9 cellular contexts compared by ENCODE assay signal in genomic region chr13:113491982-113492381, GRCh38. TPM values are rescaled to one million over a fixed set of nuclear protein-coding genes. Genes with fewer than 3 reads are reported as not detected.
A peak's percentile ranks its signal among the peaks of the same experiment; 100 is the strongest.
DNase-seq lines count a peak whose midpoint lies in the region; ATAC-seq and TF ChIP-seq lines count a peak whose summit lies in the region.
"Had no signal": no experiment of that assay in that cellular context is flagged by ENCODE, and none has a peak within 500 bp of the region (broad histone marks: within the 10 kb centered on the region; RNA-seq: fewer than 3 reads in every experiment).

No MANE protein-coding gene starts in this region.

- ATAC-seq in GM19463 (IDR thresholded peaks at IDR 0.05; ENCODE audit: unreplicated experiment) = no peak

- no peaks in the 10 kb centered on the region for H3K27me3 ChIP-seq in iPS-20b (ENCODE audit: insufficient read depth, low read length)
- no peaks in the 10 kb centered on the region for H3K27me3 ChIP-seq in stomach
- H3K27me3 ChIP-seq: Peyer's patch had no signal

- H3K27ac Mint-ChIP-seq in T-helper 2 cell treated with Interferon-gamma antibody and Interleukin-4, amounts not matched to agents 5 μg/mL and 100 μg/mL, for 36 hours = peak overlapping the region; percentile 73
- H3K27ac Mint-ChIP-seq in activated naive CD8-positive, alpha-beta T cell = peak overlapping the region; percentile 64

- peak overlapping the region; percentile 84; the same call in 1 of the 2 replicates for H3K9ac ChIP-seq in iPS-20b (ENCODE audit: low read depth, low read length)

- H3K27ac ChIP-seq in iPS-20b (ENCODE audit: low read length) = no peak overlapping the region
- H3K27ac ChIP-seq in stomach = peak overlapping the region; percentile 1 to 96 (median 94)

- no peak for TF ChIP-seq CTCF in stomach (IDR thresholded peaks at IDR 0.05)

- TF ChIP-seq POLR2A in stomach (IDR thresholded peaks at IDR 0.05) = no peak

- intact Hi-C loops in stomach (cut with DNase I; ENCODE audit: low total_unique reads) = no loop called here

- H3K9me3 Mint-ChIP-seq in T-helper 2 cell treated with Interferon-gamma antibody and Interleukin-4, amounts not matched to agents 5 μg/mL and 100 μg/mL, for 36 hours = no peaks in the 10 kb centered on the region
- H3K9me3 Mint-ChIP-seq in activated naive CD8-positive, alpha-beta T cell (ENCODE audit: low read depth) = no peaks in the 10 kb centered on the region

- peaks cover 14% of the 10 kb centered on the region for H3K36me3 Mint-ChIP-seq in T-helper 2 cell treated with Interferon-gamma antibody and Interleukin-4, amounts not matched to agents 5 μg/mL and 100 μg/mL, for 36 hours (ENCODE audit: low read depth)
- peaks cover 8% of the 10 kb centered on the region for H3K36me3 Mint-ChIP-seq in activated naive CD8-positive, alpha-beta T cell

- no peak for TF ChIP-seq EP300 in stomach (IDR thresholded peaks at IDR 0.05)

- H3K36me3 ChIP-seq in iPS-20b (ENCODE audit: insufficient read depth, low read depth, low read length) (peaks cover 13% of the 10 kb centered on the region), stomach (peaks cover 7 to 21% (median 19%) of the 10 kb centered on the region in 4 donors)

- H3K4me1 Mint-ChIP-seq in T-helper 2 cell treated with Interferon-gamma antibody and Interleukin-4, amounts not matched to agents 5 μg/mL and 100 μg/mL, for 36 hours (ENCODE audit: low read depth) = peaks cover 52% of the 10 kb centered on the region
- peaks cover 74% of the 10 kb centered on the region for H3K4me1 Mint-ChIP-seq in activated naive CD8-positive, alpha-beta T cell (ENCODE audit: low read depth)

- DNase-seq in T-helper 2 cell treated with Interferon-gamma antibody and Interleukin-4, amounts not matched to agents 5 μg/mL and 100 μg/mL, for 36 hours (ENCODE audit: low spot score) = no peak
- DNase-seq in T-helper 2 cell (no peak), stomach (no peak), germinal center (ENCODE audit: low spot score) (no peak), NCI-H1694 (lab: John Stamatoyannopoulos, UW) (no peak)
- DNase-seq: Peyer's patch had no signal

- WGBS in stomach, 5 donors = 64 to 83% (median 71%) methylated on average over 9 of the region's 9 CpGs

- H3K4me3 ChIP-seq in iPS-20b (ENCODE audit: low read length) (peak overlapping the region; percentile 96), stomach (peak overlapping the region; percentile 87 to 97 (median 90))

- H3K4me1 ChIP-seq in iPS-20b (ENCODE audit: insufficient read depth, low read length) (peaks cover 21% of the 10 kb centered on the region), stomach (peaks cover 56 to 81% (median 68%) of the 10 kb centered on the region in 4 donors)

- no peaks in the 10 kb centered on the region for H3K27me3 Mint-ChIP-seq in T-helper 2 cell treated with Interferon-gamma antibody and Interleukin-4, amounts not matched to agents 5 μg/mL and 100 μg/mL, for 36 hours (ENCODE audit: low read depth)
- no peaks in the 10 kb centered on the region for H3K27me3 Mint-ChIP-seq in activated naive CD8-positive, alpha-beta T cell

- H3K9me3 ChIP-seq in iPS-20b (ENCODE audit: insufficient read depth, low read depth, low read length) = no peaks in the 10 kb centered on the region
- no peaks in the 10 kb centered on the region for H3K9me3 ChIP-seq in stomach
- H3K9me3 ChIP-seq: Peyer's patch had no signal

- peak overlapping the region; percentile 83 for H3K4me3 Mint-ChIP-seq in T-helper 2 cell treated with Interferon-gamma antibody and Interleukin-4, amounts not matched to agents 5 μg/mL and 100 μg/mL, for 36 hours
- peak overlapping the region; percentile 83 for H3K4me3 Mint-ChIP-seq in activated naive CD8-positive, alpha-beta T cell

RNA-seq across cellular contexts. Expression of gene DCUN1D2, which starts 1.5 kb away (rescaled TPM):
- 10 to 100 TPM; 13.9 to 43.0 (median 31.5) TPM for total RNA-seq in stomach
- polyA plus RNA-seq in stomach = 1 to 10 TPM; 7.3 to 8.1 (median 7.5) TPM

RNA-seq across cellular contexts. Expression of gene ADPRHL1, which starts 38.7 kb away (rescaled TPM):
- 1 to 10 TPM; 1.7 to 6.7 (median 2.4) TPM for total RNA-seq in stomach
- 1 to 10 TPM; 2.2 to 5.5 (median 4.1) TPM for polyA plus RNA-seq in stomach
